ENCODE assay signal across 14 cellular contexts in the genomic region with DNA sequence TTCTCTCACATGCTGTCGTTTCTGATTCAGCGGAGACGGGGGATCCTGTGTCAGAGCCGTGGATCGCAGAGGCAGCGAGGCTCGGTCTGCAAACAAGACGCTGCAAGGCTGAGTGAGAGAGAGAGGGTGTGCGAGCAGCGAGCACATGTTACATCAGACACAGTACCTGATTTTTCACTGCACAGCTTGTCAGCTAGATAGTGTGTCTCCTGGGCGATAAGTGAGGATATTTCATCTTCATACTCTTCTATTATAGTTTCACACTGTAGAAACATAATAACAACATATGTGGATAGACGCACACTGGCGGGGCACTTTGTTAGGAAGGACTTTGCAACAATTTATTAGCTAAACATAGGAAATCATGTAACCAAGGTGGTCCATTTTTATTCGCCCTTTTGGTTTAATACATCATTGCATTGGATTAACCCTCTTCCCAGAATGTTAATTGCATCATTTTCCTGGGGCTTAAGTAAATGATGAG. TPM values are rescaled to one million over a fixed set of nuclear protein-coding genes. Genes with fewer than 3 reads are reported as not detected.
DNase-seq lines count a peak whose midpoint lies in the region; ATAC-seq and TF ChIP-seq lines count a peak whose summit lies in the region.
"Had no signal": no experiment of that assay in that cellular context is flagged by ENCODE, and none has a peak within 500 bp of the region (broad histone marks: within the 10 kb centered on the region; RNA-seq: fewer than 3 reads in every experiment).

No MANE protein-coding gene starts in this region.

- peaks cover 0 to 20% (median 9%) of the 10 kb centered on the region in 8 donors for H3K9me3 Mint-ChIP-seq in CD4-positive, alpha-beta memory T cell

- H3K4me1 Mint-ChIP-seq in CD4-positive, alpha-beta memory T cell: peaks cover 10 to 21% (median 18%) of the 10 kb centered on the region in 4 donors

- CTCF ChIA-PET in AG04450 (lab: Charles Lee) (interaction anchor here (1.3 kb wide), 1 partner anchor 580 kb away, joined by 3 read pairs; no protein-coding TSS in a partner anchor), PC-3 (lab: Charles Lee) (no interaction called here)
- CTCF ChIA-PET in CD4-positive, alpha-beta memory T cell (lab: Charles Lee; ENCODE audit: partially characterized antibody): no interaction called here

- no TSS peak for BruUV-seq in PC-3 (replicated peaks; lab: Mats Ljungman, UMichigan)

- H3K4me3 ChIP-seq in AG04450 (ENCODE audit: low read depth, low read length) (peak overlapping the region; percentile 7; the same call in 1 of the 2 replicates), SK-N-MC (peak overlapping the region; percentile 69), PC-3 (ENCODE audit: low read length) (no peak overlapping the region), BE2C (ENCODE audit: low read depth, low read length) (no peak overlapping the region)
- H3K4me3 ChIP-seq in CD4-positive, alpha-beta memory T cell (ENCODE audit: low read length in 2 of 2): no peak overlapping the region
- H3K4me3 ChIP-seq: BLaER1 treated with 17β-estradiol and CSF1 and Interleukin-3, amounts not matched to agents 10 nM and 100 nM; thyroid gland had no signal

- no peaks in the 10 kb centered on the region for H3F3A ChIP-seq in PC-3 (ENCODE audit: low read length, unreplicated experiment)

- no peak overlapping the region for H3K4me3 Mint-ChIP-seq in CD4-positive, alpha-beta memory T cell
- H3K4me3 Mint-ChIP-seq: activated B cell treated with CpG ODN at 0.5 μM for 24 hours had no signal

- H3K27ac Mint-ChIP-seq in CD4-positive, alpha-beta memory T cell: peak overlapping the region in 1 of 7 donors; percentile 12
- H3K27ac Mint-ChIP-seq: activated B cell treated with CpG ODN at 0.5 μM for 24 hours had no signal

- no peaks in the 10 kb centered on the region for H4K20me1 ChIP-seq in PC-3 (ENCODE audit: low read length)

- H3K27ac ChIP-seq in AG04450 (ENCODE audit: low read depth, low read length): no peak overlapping the region
- peak overlapping the region; percentile 5; the same call in 1 of the 2 replicates for H3K27ac ChIP-seq in SK-N-MC
- no peak overlapping the region for H3K27ac ChIP-seq in CD4-positive, alpha-beta memory T cell (ENCODE audit: low read depth, low read length)
- H3K27ac ChIP-seq in PC-3 (ENCODE audit: low read length): no peak overlapping the region
- H3K27ac ChIP-seq: BLaER1 treated with 17β-estradiol and CSF1 and Interleukin-3, amounts not matched to agents 10 nM and 100 nM; thyroid gland had no signal

- no peaks in the 10 kb centered on the region for H3K79me2 ChIP-seq in PC-3 (ENCODE audit: low read length)

- H3K27me3 ChIP-seq in AG04450 (ENCODE audit: control insufficient read depth, insufficient read depth, low read length) (peaks cover 46% of the 10 kb centered on the region), PC-3 (ENCODE audit: low read length) (peaks cover 100% of the 10 kb centered on the region), BE2C (peaks cover 100% of the 10 kb centered on the region)
- peaks cover 55% of the 10 kb centered on the region for H3K27me3 ChIP-seq in CD4-positive, alpha-beta memory T cell (ENCODE audit: insufficient read depth, low read length)

- no peak overlapping the region for H3K4me2 ChIP-seq in PC-3 (ENCODE audit: low read length)

- H3K27me3 Mint-ChIP-seq in CD4-positive, alpha-beta memory T cell: peaks cover 60 to 73% of the 10 kb centered on the region in 2 donors

- H3K36me3 Mint-ChIP-seq in CD4-positive, alpha-beta memory T cell: no peaks in the 10 kb centered on the region

- no peaks in the 10 kb centered on the region for H3K9me2 ChIP-seq in PC-3 (replicated peaks; ENCODE audit: low read length)

- intact Hi-C loops in CD4-positive, alpha-beta memory T cell (cut with micrococcal nuclease): no loop called here
- intact Hi-C loops in PC-3 (cut with micrococcal nuclease): no loop called here

- peak; percentile 47 for ATAC-seq in GM18868 (IDR thresholded peaks at IDR 0.05; ENCODE audit: unreplicated experiment)
- no peak for ATAC-seq in PC-3

- H3K9ac ChIP-seq in SK-N-MC (ENCODE audit: insufficient read length) (peak overlapping the region; percentile 72), PC-3 (ENCODE audit: low read length) (no peak overlapping the region)
- H3K9ac ChIP-seq: BLaER1 treated with 17β-estradiol and CSF1 and Interleukin-3, amounts not matched to agents 10 nM and 100 nM had no signal

- POLR2A ChIA-PET in AG04450 (lab: Yijun Ruan, JAX) (no interaction called here), PC-3 (lab: Charles Lee; ENCODE audit: unreplicated experiment) (no interaction called here)
- POLR2A ChIA-PET in CD4-positive, alpha-beta memory T cell (lab: Charles Lee; ENCODE audit: partially characterized antibody): no interaction called here

- DNase-seq in AG04450 (ENCODE audit: low read depth, low spot score): no peak
- DNase-seq in SK-N-MC (ENCODE audit: low read depth, low spot score): no peak
- DNase-seq in iPS-NIHi7 (ENCODE audit: extremely low spot score): peak; percentile 54
- DNase-seq in CD4-positive, alpha-beta memory T cell: no peak
- no peak for DNase-seq in NCI-H2107 (lab: John Stamatoyannopoulos, UW)
- DNase-seq in PC-3: no peak
- no peak for DNase-seq in BE2C
- DNase-seq: activated B cell treated with CpG ODN at 0.5 μM for 24 hours; activated effector memory CD4-positive, alpha-beta T cell treated with Interleukin-2 at 50 U/mL for 16 hours; thyroid gland had no signal

- no peaks in the 10 kb centered on the region; the same call in 1 of the 2 replicates for H3K9me3 ChIP-seq in AG04450 (ENCODE audit: control insufficient read depth, insufficient read depth, low read length)
- H3K9me3 ChIP-seq in SK-N-MC (ENCODE audit: low read depth, low read length): no peaks in the 10 kb centered on the region
- no peaks in the 10 kb centered on the region for H3K9me3 ChIP-seq in CD4-positive, alpha-beta memory T cell (ENCODE audit: control insufficient read depth in 1 of 2, low read length in 2 of 2)
- H3K9me3 ChIP-seq in PC-3 (ENCODE audit: low read length): no peaks in the 10 kb centered on the region
- no peaks in the 10 kb centered on the region for H3K9me3 ChIP-seq in BE2C
- H3K9me3 ChIP-seq: thyroid gland had no signal

- H2AFZ ChIP-seq in PC-3 (ENCODE audit: low read length): no peak overlapping the region

- H3K36me3 ChIP-seq in SK-N-MC (ENCODE audit: insufficient read depth, low read length) (no peaks in the 10 kb centered on the region), PC-3 (ENCODE audit: low read depth, low read length) (no peaks in the 10 kb centered on the region), BE2C (no peaks in the 10 kb centered on the region)
- no peaks in the 10 kb centered on the region for H3K36me3 ChIP-seq in CD4-positive, alpha-beta memory T cell (ENCODE audit: insufficient read depth, low read length)
- H3K36me3 ChIP-seq: BLaER1 treated with 17β-estradiol and CSF1 and Interleukin-3, amounts not matched to agents 10 nM and 100 nM; thyroid gland had no signal

- TF ChIP-seq CTCF in AG04450 (IDR thresholded peaks at IDR 0.05; ENCODE audit: low read depth, low read length) (no peak), PC-3 (conservative IDR thresholded peaks at IDR 0.05; ENCODE audit: low read depth, low read length) (no peak), BE2C (IDR thresholded peaks at IDR 0.05; ENCODE audit: low read depth, low read length) (no peak)

- H3K4me1 ChIP-seq in CD4-positive, alpha-beta memory T cell (ENCODE audit: insufficient read depth, low read length): peaks cover 12% of the 10 kb centered on the region
- H3K4me1 ChIP-seq in PC-3 (ENCODE audit: insufficient read depth, low read length): no peaks in the 10 kb centered on the region
- no peaks in the 10 kb centered on the region for H3K4me1 ChIP-seq in BE2C

RNA-seq across cellular contexts. Expression of a gene that starts 39.5 kb away (rescaled TPM):
- polyA plus RNA-seq in AG04450 (2011; rRNA removed): not detected in 2 replicates
- polyA minus RNA-seq in AG04450 (2011; rRNA and poly(A)+ RNA removed): not detected in 2 replicates
- not detected for total RNA-seq in CD4-positive, alpha-beta memory T cell
- not detected for polyA plus RNA-seq in CD4-positive, alpha-beta memory T cell
- not detected in 2 replicates for total RNA-seq in PC-3 (2014; rRNA removed)
- not detected for polyA plus RNA-seq in BE2C (2012; ENCODE audit: insufficient read depth, insufficient read length, low read depth)
- total RNA-seq: activated B cell treated with CpG ODN at 0.5 μM for 24 hours, chondrocyte, RPMI7951, thyroid gland had no signal

RNA-seq across cellular contexts. Expression of a gene that starts 49.0 kb away (rescaled TPM):
- not detected in 2 replicates for polyA plus RNA-seq in AG04450 (2011; rRNA removed)
- polyA minus RNA-seq in AG04450 (2011; rRNA and poly(A)+ RNA removed): not detected in 2 replicates
- not detected for total RNA-seq in CD4-positive, alpha-beta memory T cell
- polyA plus RNA-seq in CD4-positive, alpha-beta memory T cell: not detected
- total RNA-seq in PC-3 (2014; rRNA removed): 2.3 and 2.4 TPM in 2 replicates
- polyA plus RNA-seq in BE2C (2012; ENCODE audit: insufficient read depth, insufficient read length, low read depth): not detected
- total RNA-seq: activated B cell treated with CpG ODN at 0.5 μM for 24 hours, RPMI7951 had no signal

Comparison
In these comparisons a context has a peak if more than half of its experiments do, and no peak if none do; other contexts are left out.
1. H3K4me3 ChIP-seq: peak in AG04450 (single experiment) and SK-N-MC (single experiment); none in CD4-positive, alpha-beta memory T cell (0 of 2), PC-3 (single experiment) and BE2C (single experiment).